8 cellular contexts compared by ENCODE assay signal in genomic region chr19:8610041-8610927, GRCh38. TPM values are rescaled to one million over a fixed set of nuclear protein-coding genes. Genes with fewer than 3 reads are reported as not detected.
DNase-seq lines count a peak whose midpoint lies in the region; ATAC-seq, FAIRE-seq and TF ChIP-seq lines count a peak whose summit lies in the region.

Gene ADAMTS10 (minus strand): TSS chr19:8610715. CDS start chr19:8605710, 5,005 bp downstream.

- TF ChIP-seq CTCF in osteoblast (IDR thresholded peaks at IDR 0.05; ENCODE audit: extremely low read depth, low read depth, low read length): no peak

- FAIRE-seq in frontal cortex (lab: Jason Lieb, UNC): no peak

- H3K36me3 ChIP-seq in osteoblast (ENCODE audit: insufficient read depth, low read length): no peaks in the 10 kb centered on the region

- ATAC-seq in Right ventricle myocardium superior (ENCODE audit: poor library complexity): peak; percentile 4
- ATAC-seq in Right ventricle myocardium inferior: no peak
- ATAC-seq in GM18519 (IDR thresholded peaks at IDR 0.05; ENCODE audit: low FRiP score, unreplicated experiment): no peak
- no peak for ATAC-seq in GM21381 (IDR thresholded peaks at IDR 0.05; ENCODE audit: unreplicated experiment)

- H3K27ac ChIP-seq in osteoblast (ENCODE audit: low read depth, low read length): peak within 1 kb of the TSS; percentile 35

- no peaks in the 10 kb centered on the region for H3K27me3 ChIP-seq in osteoblast (ENCODE audit: insufficient read depth, low read length)

- H3K9me3 ChIP-seq in osteoblast (ENCODE audit: low read depth, low read length): no peaks in the 10 kb centered on the region

- H3K4me1 ChIP-seq in osteoblast (ENCODE audit: insufficient read depth, low read length): peaks cover 26% of the 10 kb centered on the region

- intact Hi-C loops in Right ventricle myocardium superior (cut with DNase I) (no loop called here), Right ventricle myocardium inferior (cut with DNase I) (no loop called here)

- peak within 1 kb of the TSS; percentile 85 for H3K4me3 ChIP-seq in osteoblast (ENCODE audit: insufficient read depth, low read length)

- peak within 1 kb of the TSS; percentile 90 for H3K4me2 ChIP-seq in osteoblast (ENCODE audit: insufficient read depth, low read length)

- peak within 1 kb of the TSS; percentile 85 for H2AFZ ChIP-seq in osteoblast (ENCODE audit: low read length)

- DNase-seq in Right ventricle myocardium superior (peak; percentile 65), Right ventricle myocardium inferior (ENCODE audit: missing footprints) (no peak), frontal cortex (ENCODE audit: low spot score in 2 of 2) (peak; percentile 64 to 67), osteoblast (ENCODE audit: insufficient read length, low spot score, missing footprints) (peak; percentile 89), islet precursor cell (no peak)
- peak; percentile 27 for DNase-seq in activated T-helper 9 cell treated with anti-CD3 and anti-CD28 coated beads, Interleukin-2, amount 50 U/mL, for 16 hours (ENCODE audit: low read depth)

- H4K20me1 ChIP-seq in osteoblast (ENCODE audit: insufficient read depth, low read length): peaks cover 5% of the 10 kb centered on the region

- no peaks in the 10 kb centered on the region for H3K79me2 ChIP-seq in osteoblast (ENCODE audit: insufficient read depth, low read length)

RNA-seq across cellular contexts. Expression of gene ADAMTS10, which starts in this region (rescaled TPM):
- total RNA-seq in Right ventricle myocardium superior: 9.1 TPM
- total RNA-seq in Right ventricle myocardium inferior: 10.0 TPM
- total RNA-seq in frontal cortex: 34.6 TPM
- 49.6 and 56.3 TPM in 2 replicates for total RNA-seq in osteoblast

Comparison
In these comparisons a context has a peak if more than half of its experiments do, and no peak if none do; other contexts are left out.
1. DNase-seq: peak in Right ventricle myocardium superior (single experiment), activated T-helper 9 cell treated with anti-CD3 and anti-CD28 coated beads, Interleukin-2, amount 50 U/mL, for 16 hours (single experiment), frontal cortex (2 of 2) and osteoblast (single experiment); none in Right ventricle myocardium inferior (single experiment) and islet precursor cell (single experiment).